Comparison of ENCODE assay signal across 9 cellular contexts in genomic region chr1:35369922-35370671, GRCh38.
DNase-seq lines count a peak whose midpoint lies in the region; ATAC-seq lines count a peak whose summit lies in the region.
"Had no signal": no experiment of that assay in that cellular context is flagged by ENCODE, and none has a peak within 500 bp of the region (broad histone marks: within the 10 kb centered on the region; RNA-seq: fewer than 3 reads in every experiment).

No MANE protein-coding gene starts in this region.

- peak; percentile 84 for DNase-seq in Ammon's horn (ENCODE audit: low spot score)
- peak; percentile 64 for DNase-seq in Jurkat, Clone E6-1 (ENCODE audit: low read depth, low spot score)
- peak; percentile 12 for DNase-seq in cerebellum (ENCODE audit: low spot score)
- peak; percentile 37 for DNase-seq in mesendoderm

- no peak overlapping the region for H2AK5ac ChIP-seq in mesendoderm (ENCODE audit: low read length)

- H3K4ac ChIP-seq in mesendoderm (ENCODE audit: low read depth, low read length): no peak overlapping the region

- no peak overlapping the region for H4K8ac ChIP-seq in mesendoderm (ENCODE audit: low read depth, low read length)

- H2BK120ac ChIP-seq in mesendoderm (ENCODE audit: low read depth, low read length): no peak overlapping the region

- H2BK15ac ChIP-seq in mesendoderm (replicated peaks; ENCODE audit: low read depth): no peak overlapping the region

- no peak overlapping the region for H3K27ac ChIP-seq in mesendoderm (ENCODE audit: low read depth, low read length)

- H3K56ac ChIP-seq in mesendoderm (ENCODE audit: low read length): no peak overlapping the region

- no peaks in the 10 kb centered on the region for H3K79me2 ChIP-seq in mesendoderm (ENCODE audit: control insufficient read depth, insufficient read depth, low read length)

- H3K4me1 ChIP-seq in mesendoderm (ENCODE audit: control insufficient read depth, low read depth, low read length): no peaks in the 10 kb centered on the region

- no peaks in the 10 kb centered on the region for H3K79me1 ChIP-seq in mesendoderm (ENCODE audit: low read length)

- no peak overlapping the region for H2BK5ac ChIP-seq in mesendoderm (ENCODE audit: low read length)

- H3K27me3 ChIP-seq in mesendoderm (ENCODE audit: insufficient read depth, low read length, poor library complexity): no peaks in the 10 kb centered on the region

- no peak overlapping the region for H3K18ac ChIP-seq in mesendoderm (ENCODE audit: low read length)

- no CpG with 5 or more reads among the region's 4 CpGs for WGBS in mesendoderm (ENCODE audit: extremely low coverage, insufficient coverage, low lambda C conversion rate)

- no peak overlapping the region for H3K9ac ChIP-seq in mesendoderm (ENCODE audit: low read length)

- H3K23ac ChIP-seq in mesendoderm (ENCODE audit: low read length): no peak overlapping the region

- no peak overlapping the region for H3K4me3 ChIP-seq in Jurkat, Clone E6-1 (ENCODE audit: low read length)
- no peak overlapping the region for H3K4me3 ChIP-seq in mesendoderm (ENCODE audit: low read length)

- no peak overlapping the region for H4K5ac ChIP-seq in mesendoderm (ENCODE audit: low read length)

- H3K4me2 ChIP-seq in mesendoderm (ENCODE audit: low read length): no peak overlapping the region

- ATAC-seq in GM19328 (IDR thresholded peaks at IDR 0.05; ENCODE audit: unreplicated experiment): no peak
- ATAC-seq in HG02798 (IDR thresholded peaks at IDR 0.05; ENCODE audit: poor library complexity, unreplicated experiment): no peak
- ATAC-seq in GM19351 (IDR thresholded peaks at IDR 0.05; ENCODE audit: unreplicated experiment): no peak
- no peak for ATAC-seq in HG03521 (IDR thresholded peaks at IDR 0.05; ENCODE audit: unreplicated experiment)
- ATAC-seq: left colon had no signal

- H3K36me3 ChIP-seq in mesendoderm (ENCODE audit: control insufficient read depth, insufficient read depth, low read length): no peaks in the 10 kb centered on the region

Comparison
In these comparisons a context has a peak if more than half of its experiments do, and no peak if none do; other contexts are left out.
1. DNase-seq: peak in every context shown above with its lines; median percentile 84 in Ammon's horn; 64 in Jurkat, Clone E6-1; 37 in mesendoderm; 12 in cerebellum.